ENCODE assay signal across 8 cellular contexts in the genomic region with DNA sequence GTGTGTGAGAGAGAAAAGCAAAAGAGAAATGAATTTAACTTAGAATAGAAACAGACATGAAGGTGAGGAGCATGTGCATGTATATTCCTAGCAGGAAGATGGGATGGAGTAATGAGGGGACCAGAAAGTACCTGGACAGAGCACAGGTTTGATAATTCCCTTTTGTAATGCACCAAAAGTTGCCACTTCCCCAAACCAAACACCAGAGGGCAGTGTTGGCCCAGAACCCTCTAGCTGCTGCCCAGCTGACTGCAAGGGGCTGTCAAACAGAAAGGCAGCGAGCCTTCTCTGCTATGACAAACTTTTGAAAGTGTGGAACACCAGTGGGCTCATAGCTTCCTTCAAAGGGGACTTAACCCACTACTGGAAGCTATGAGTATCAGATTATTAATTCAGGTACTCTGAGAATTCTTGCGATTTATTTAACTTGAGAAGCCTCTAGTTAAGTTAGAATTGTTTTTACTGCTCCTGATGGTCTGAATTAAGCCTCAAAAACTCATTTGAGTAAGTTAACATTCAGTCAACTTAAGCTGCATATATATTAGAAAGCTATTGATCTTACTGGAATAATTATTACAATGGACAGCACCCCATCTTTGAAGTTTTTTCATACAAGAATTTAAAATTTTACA.
DNase-seq lines count a peak whose midpoint lies in the region; ATAC-seq and FAIRE-seq lines count a peak whose summit lies in the region.

No MANE protein-coding gene starts in this region.

- peak; percentile 14 for DNase-seq in NCI-H1694 (lab: John Stamatoyannopoulos, UW)
- DNase-seq in cerebellum (ENCODE audit: low spot score), result peak; percentile 44
- DNase-seq in left lobe of liver (ENCODE audit: low spot score), result peak; percentile 59
- DNase-seq in stimulated activated CD4-positive, alpha-beta T cell treated with anti-CD3 and anti-CD28 coated beads, Interleukin-4, amount 100 ng/mL, for 48 hours (ENCODE audit: low read depth in 2 of 2), result peak; percentile 28 to 45

- FAIRE-seq in A204.1 (lab: Jason Lieb, UNC), result peak; percentile 43

- ATAC-seq in GM18498 (IDR thresholded peaks at IDR 0.05; ENCODE audit: unreplicated experiment) (peak; percentile 95), HG02852 (IDR thresholded peaks at IDR 0.05; ENCODE audit: unreplicated experiment) (peak; percentile 99), left lobe of liver (peak; percentile 99)
- ATAC-seq in activated CD4-positive, CD25-positive, alpha-beta regulatory T cell treated with anti-CD3 and anti-CD28 coated beads, Interleukin-2, amount 50 U/mL, for 24 hours, result peak; percentile 60 to 67

Comparison
In these comparisons a context has a peak if more than half of its experiments do, and no peak if none do; other contexts are left out.
1. Peak in every context shown above with its lines: DNase-seq and ATAC-seq.